In genomic region chr17:41907633-41908539, GRCh38 we compare ENCODE assay signal across 1 cellular context.
TF ChIP-seq lines count a peak whose summit lies in the region.

No MANE protein-coding gene starts in this region.

TF ChIP-seq in HepG2, 621 proteins besides CTCF, POLR2A, EP300 and RAD21 (continued from another document and continues in another):
- TF ChIP-seq KDM5B (CRISPR knock-in tag; IDR thresholded peaks at IDR 0.05; ENCODE audit: borderline replicate concordance) (peak; percentile 63; the same call in 1 of the 2 replicates), EZH2 (conservative IDR thresholded peaks at IDR 0.05; ENCODE audit: low read depth, low read length) (no peak), ZNF235 (CRISPR knock-in tag; IDR thresholded peaks at IDR 0.05; ENCODE audit: borderline replicate concordance) (no peak; the same call in 1 of the 2 replicates), ZNF530 (CRISPR knock-in tag; IDR thresholded peaks at IDR 0.05; ENCODE audit: low read depth) (no peak), YEATS2 (CRISPR knock-in tag; IDR thresholded peaks at IDR 0.05; ENCODE audit: borderline replicate concordance) (peak; percentile 81; the same call in 1 of the 2 replicates), ZNF12 (CRISPR knock-in tag; IDR thresholded peaks at IDR 0.05) (peak; percentile 28; the same call in 1 of the 2 replicates), DRAP1 (CRISPR knock-in tag; IDR thresholded peaks at IDR 0.05) (peak; percentile 82), ELF3 (CRISPR knock-in tag; IDR thresholded peaks at IDR 0.05) (peak; percentile 90), PRDM4 (CRISPR knock-in tag; IDR thresholded peaks at IDR 0.05; ENCODE audit: borderline replicate concordance) (no peak), YY1 (IDR thresholded peaks at IDR 0.05; ENCODE audit: insufficient read depth, insufficient replicate concordance, low read depth, low read length) (peak; percentile 25), ZNF484 (CRISPR knock-in tag; IDR thresholded peaks at IDR 0.05; ENCODE audit: borderline replicate concordance, low read depth) (no peak), MIER2 (CRISPR knock-in tag; IDR thresholded peaks at IDR 0.05) (peak; percentile 43), CEBPB (IDR thresholded peaks at IDR 0.05; ENCODE audit: borderline replicate concordance, low read depth, low read length) (peak; percentile 27; the same call in 1 of the 2 replicates), ZNF580 (CRISPR knock-in tag; IDR thresholded peaks at IDR 0.05; ENCODE audit: borderline replicate concordance, low read depth) (peak; percentile 95), ZMAT3 (CRISPR knock-in tag; conservative IDR thresholded peaks at IDR 0.05) (peak; percentile 86), WIZ (CRISPR knock-in tag; IDR thresholded peaks at IDR 0.05) (no peak), KAT8 (CRISPR knock-in tag; IDR thresholded peaks at IDR 0.05) (peak; percentile 77), ZFP91 (CRISPR knock-in tag; IDR thresholded peaks at IDR 0.05; ENCODE audit: borderline replicate concordance) (peak; percentile 74), MLX (CRISPR knock-in tag; IDR thresholded peaks at IDR 0.05) (peak; percentile 48; the same call in 1 of the 2 replicates), ATM (IDR thresholded peaks at IDR 0.05; ENCODE audit: borderline replicate concordance) (no peak), REST (IDR thresholded peaks at IDR 0.05; ENCODE audit: borderline replicate concordance in 1 of 2, low read depth in 1 of 2, low read length in 2 of 2) (no peak), ZSCAN5A (CRISPR knock-in tag; IDR thresholded peaks at IDR 0.05; ENCODE audit: borderline replicate concordance) (0 out of 2 replicates have a peak, but pooled peaks have one; percentile 67), HHEX (CRISPR knock-in tag; IDR thresholded peaks at IDR 0.05) (0 out of 2 replicates have a peak, but pooled peaks have one; percentile 10), MEF2D (CRISPR knock-in tag; IDR thresholded peaks at IDR 0.05) (no peak; the same call in 1 of the 2 replicates), ZNF274 (CRISPR knock-in tag; IDR thresholded peaks at IDR 0.05) (peak; percentile 72), TP53 (CRISPR knock-in tag; conservative IDR thresholded peaks at IDR 0.05) (no peak), ISX (CRISPR knock-in tag; conservative IDR thresholded peaks at IDR 0.05) (no peak), PREB (CRISPR knock-in tag; IDR thresholded peaks at IDR 0.05) (no peak), SRF (IDR thresholded peaks at IDR 0.05; ENCODE audit: low read depth, low read length) (no peak), ZNF589 (CRISPR knock-in tag; conservative IDR thresholded peaks at IDR 0.05) (no peak; the same call in 1 of the 2 replicates), IKZF4 (CRISPR knock-in tag; IDR thresholded peaks at IDR 0.05; ENCODE audit: borderline replicate concordance, low read depth, not compliant biosample characterization) (peak; percentile 51), ZNF24 (IDR thresholded peaks at IDR 0.05) (no peak), CBX1 (IDR thresholded peaks at IDR 0.05; ENCODE audit: low read depth) (peak; percentile 35), SP1 (IDR thresholded peaks at IDR 0.05) (no peak), SP1 (CRISPR knock-in tag; IDR thresholded peaks at IDR 0.05) (0 out of 2 replicates have a peak, but pooled peaks have one; percentile 24), YEATS4 (CRISPR knock-in tag; IDR thresholded peaks at IDR 0.05; ENCODE audit: borderline replicate concordance) (no peak; the same call in 1 of the 2 replicates), FOSL2 (CRISPR knock-in tag; IDR thresholded peaks at IDR 0.05) (peak; percentile 81), ZNF121 (CRISPR knock-in tag; IDR thresholded peaks at IDR 0.05) (peak; percentile 39; the same call in 1 of the 2 replicates), MAZ (IDR thresholded peaks at IDR 0.05; ENCODE audit: borderline replicate concordance, low read depth, low read length) (peak; percentile 47; the same call in 1 of the 2 replicates), MAZ (CRISPR knock-in tag; IDR thresholded peaks at IDR 0.05; ENCODE audit: low read depth) (peak; percentile 69; the same call in 1 of the 2 replicates), ZNF280D (CRISPR knock-in tag; IDR thresholded peaks at IDR 0.05) (peak; percentile 98), ZNF224 (CRISPR knock-in tag; IDR thresholded peaks at IDR 0.05) (no peak), RARG (CRISPR knock-in tag; IDR thresholded peaks at IDR 0.05; ENCODE audit: low read depth) (no peak), IRF2 (CRISPR knock-in tag; IDR thresholded peaks at IDR 0.05) (peak; percentile 80), ZBTB26 (CRISPR knock-in tag; IDR thresholded peaks at IDR 0.05; ENCODE audit: borderline replicate concordance) (no peak; the same call in 1 of the 2 replicates), NAIF1 (CRISPR knock-in tag; IDR thresholded peaks at IDR 0.05; ENCODE audit: borderline replicate concordance) (no peak), ZNF761 (CRISPR knock-in tag; conservative IDR thresholded peaks at IDR 0.05) (no peak), ZNF564 (CRISPR knock-in tag; IDR thresholded peaks at IDR 0.05) (0 out of 2 replicates have a peak, but pooled peaks have one; percentile 57), XBP1 (CRISPR knock-in tag; IDR thresholded peaks at IDR 0.05) (no peak), ZNF614 (CRISPR knock-in tag; IDR thresholded peaks at IDR 0.05; ENCODE audit: borderline replicate concordance) (peak; percentile 92)
